In genomic region chr2:69436594-69436936, GRCh38 we compare ENCODE assay signal across 8 cellular contexts. TPM values are rescaled to one million over a fixed set of nuclear protein-coding genes. Genes with fewer than 3 reads are reported as not detected.
A peak's percentile ranks its signal among the peaks of the same experiment; 100 is the strongest.
DNase-seq lines count a peak whose midpoint lies in the region; ATAC-seq and TF ChIP-seq lines count a peak whose summit lies in the region.

No MANE protein-coding gene starts in this region.

- H3K4me3 ChIP-seq in CD4-positive, alpha-beta memory T cell (ENCODE audit: low read length in 2 of 2), result peak overlapping the region; percentile 75 to 82
- H3K4me3 ChIP-seq in GM23338 (peak overlapping the region; percentile 62), skeletal muscle satellite cell (ENCODE audit: low read length) (peak overlapping the region; percentile 89)

- H2AFZ ChIP-seq in GM23338, result peak overlapping the region; percentile 28; the same call in 1 of the 2 replicates

- TF ChIP-seq CTCF in GM23338 (conservative IDR thresholded peaks at IDR 0.05; ENCODE audit: low read depth in 2 of 2) (no peak), foreskin keratinocyte (conservative IDR thresholded peaks at IDR 0.05) (no peak)

- peaks cover 32% of the 10 kb centered on the region for H3K4me1 ChIP-seq in CD4-positive, alpha-beta memory T cell (ENCODE audit: insufficient read depth, low read length)
- H3K4me1 ChIP-seq in GM23338 (ENCODE audit: insufficient read depth) (peaks cover 26% of the 10 kb centered on the region), foreskin keratinocyte (peaks cover 9% of the 10 kb centered on the region), skeletal muscle satellite cell (ENCODE audit: control insufficient read depth, insufficient read depth, low read length) (peaks cover 13% of the 10 kb centered on the region)

- peak overlapping the region; percentile 92 for H3K9ac ChIP-seq in skeletal muscle satellite cell (ENCODE audit: low read depth, low read length)

- H3K79me2 ChIP-seq in GM23338 (replicated peaks; ENCODE audit: insufficient read depth), result no peaks in the 10 kb centered on the region; the same call in 1 of the 2 replicates

- H3K27me3 Mint-ChIP-seq in CD4-positive, alpha-beta memory T cell, result no peaks in the 10 kb centered on the region
- H3K27me3 Mint-ChIP-seq in GM23338 (ENCODE audit: insufficient read depth, low read depth, poor library complexity), result peaks cover 11% of the 10 kb centered on the region
- no peaks in the 10 kb centered on the region for H3K27me3 Mint-ChIP-seq in T-cell

- POLR2A ChIA-PET in CD4-positive, alpha-beta memory T cell (lab: Charles Lee; ENCODE audit: partially characterized antibody), result interaction anchor here (0.7 to 3.0 kb wide), 33 partner anchors 9 to 1693 kb away, joined by 3 to 25 read pairs (median 5); partner anchors contain the start of genes AAK1, C1D, GFPT1 and GMCL1
- POLR2A ChIA-PET in T-cell (lab: Charles Lee), result interaction anchor here (0.6 to 1.8 kb wide), 8 partner anchors 19 to 288 kb away, joined by 3 to 11 read pairs (median 4); no protein-coding TSS in a partner anchor

- H3F3A ChIP-seq in GM23338 (replicated peaks; ENCODE audit: low read depth), result peaks cover 5% of the 10 kb centered on the region

- DNase-seq in CD4-positive, alpha-beta memory T cell, result no peak
- peak; percentile 24 for DNase-seq in GM23338 (ENCODE audit: low spot score)
- DNase-seq in T-cell, result peak in 3 of 34 experiments; percentile 1 to 9 (median 4)
- DNase-seq in foreskin keratinocyte, result no peak
- no peak for DNase-seq in SK-N-DZ (ENCODE audit: low spot score)
- no peak for DNase-seq in HT-29 (ENCODE audit: low spot score)
- DNase-seq in activated effector memory CD4-positive, alpha-beta T cell treated with anti-CD3 and anti-CD28 coated beads, Interleukin-2, amount 50 U/mL, for 16 hours, result no peak

- peak overlapping the region; percentile 80 for H3K4me2 ChIP-seq in GM23338
- H3K4me2 ChIP-seq in skeletal muscle satellite cell (ENCODE audit: low read length), result peak overlapping the region; percentile 79

- peak overlapping the region; percentile 98 to 100 (median 99) for H3K27ac Mint-ChIP-seq in CD4-positive, alpha-beta memory T cell
- peak overlapping the region; percentile 98 for H3K27ac Mint-ChIP-seq in GM23338
- peak overlapping the region; percentile 98 to 99 for H3K27ac Mint-ChIP-seq in T-cell

- intact Hi-C loops in CD4-positive, alpha-beta memory T cell (cut with micrococcal nuclease), result loop anchor here (2.0 to 5.0 kb wide), 3 partner anchors 24 to 391 kb away; partner anchors contain the start of gene GMCL1

- H3K4me3 Mint-ChIP-seq in CD4-positive, alpha-beta memory T cell, result peak overlapping the region; percentile 93 to 99 (median 98)
- H3K4me3 Mint-ChIP-seq in GM23338 (peak overlapping the region; percentile 95), T-cell (peak overlapping the region; percentile 83 to 97 (median 96))

- peak; percentile 5 for ATAC-seq in GM23338
- ATAC-seq in T-cell (replicated peaks in 1 of 4), result peak; percentile 3 to 13 (median 8)
- no peak for ATAC-seq in foreskin keratinocyte

- CTCF ChIA-PET in CD4-positive, alpha-beta memory T cell (lab: Charles Lee; ENCODE audit: partially characterized antibody), result interaction anchor here (0.7 to 2.4 kb wide), 19 partner anchors 8 to 458 kb away, joined by 3 to 10 read pairs (median 6); partner anchors contain the start of gene GFPT1
- CTCF ChIA-PET in T-cell (lab: Charles Lee), result interaction anchor here (0.6 to 1.9 kb wide), 14 partner anchors 26 to 635 kb away, joined by 3 to 12 read pairs (median 4); partner anchors contain the start of genes AAK1 (in 1 of the 2) and MXD1 (in 1 of the 2)

- peaks cover 26 to 52% (median 35%) of the 10 kb centered on the region in 4 donors for H3K4me1 Mint-ChIP-seq in CD4-positive, alpha-beta memory T cell
- H3K4me1 Mint-ChIP-seq in GM23338 (peaks cover 29% of the 10 kb centered on the region), T-cell (peaks cover 44 to 47% (median 47%) of the 10 kb centered on the region in 3 donors)

- H3K27ac ChIP-seq in CD4-positive, alpha-beta memory T cell (ENCODE audit: low read depth, low read length), result peak overlapping the region; percentile 91
- H3K27ac ChIP-seq in GM23338 (ENCODE audit: low read depth) (peak overlapping the region; percentile 86), foreskin keratinocyte (peak overlapping the region; percentile 86)

- H3K9me3 ChIP-seq in CD4-positive, alpha-beta memory T cell (ENCODE audit: control insufficient read depth in 1 of 2, low read length in 2 of 2), result no peaks in the 10 kb centered on the region
- H3K9me3 ChIP-seq in skeletal muscle satellite cell (replicated peaks; ENCODE audit: low read length), result no peaks in the 10 kb centered on the region

- no peaks in the 10 kb centered on the region for H3K36me3 ChIP-seq in CD4-positive, alpha-beta memory T cell (ENCODE audit: insufficient read depth, low read length)
- H3K36me3 ChIP-seq in GM23338 (ENCODE audit: insufficient read depth), result 0 out of 2 replicates have a peak, but pooled peaks cover 1% of the 10 kb centered on the region
- peaks cover 3% of the 10 kb centered on the region for H3K36me3 ChIP-seq in skeletal muscle satellite cell (ENCODE audit: insufficient read depth, low read length)

- H3K27me3 ChIP-seq in CD4-positive, alpha-beta memory T cell (ENCODE audit: insufficient read depth, low read length), result no peaks in the 10 kb centered on the region
- H3K27me3 ChIP-seq in GM23338 (ENCODE audit: insufficient read depth), result no peaks in the 10 kb centered on the region
- no peaks in the 10 kb centered on the region for H3K27me3 ChIP-seq in foreskin keratinocyte
- no peaks in the 10 kb centered on the region for H3K27me3 ChIP-seq in skeletal muscle satellite cell (ENCODE audit: control insufficient read depth, insufficient read depth, low read length)

- H3K9me3 Mint-ChIP-seq in CD4-positive, alpha-beta memory T cell, result peaks cover 0 to 6% (median 0%) of the 10 kb centered on the region in 8 donors
- H3K9me3 Mint-ChIP-seq in GM23338 (0 out of 3 replicates have a peak, but pooled peaks cover 5% of the 10 kb centered on the region), T-cell (peaks cover 0 to 5% (median 0%) of the 10 kb centered on the region in 3 donors)

- H4K20me1 ChIP-seq in GM23338 (replicated peaks; ENCODE audit: insufficient read depth), result no peaks in the 10 kb centered on the region

- H3K36me3 Mint-ChIP-seq in CD4-positive, alpha-beta memory T cell, result peaks cover 3 to 17% of the 10 kb centered on the region in 2 donors
- H3K36me3 Mint-ChIP-seq in GM23338 (ENCODE audit: low read depth) (no peaks in the 10 kb centered on the region; the same call in 2 of the 3 replicates), T-cell (peaks cover 9% of the 10 kb centered on the region)

- H3K9me2 ChIP-seq in GM23338 (ENCODE audit: insufficient read depth), result peaks cover 7% of the 10 kb centered on the region; the same call in 1 of the 2 replicates

TF ChIP-seq in GM23338, 12 proteins besides CTCF, POLR2A, EP300 and RAD21:
- no peak for TF ChIP-seq STAT1 (IDR thresholded peaks at IDR 0.05; ENCODE audit: unreplicated experiment)
- no peak for TF ChIP-seq EZH2phosphoT487 (IDR thresholded peaks at IDR 0.05; ENCODE audit: unreplicated experiment)
- TF ChIP-seq ZNF331 (CRISPR knock-in tag; IDR thresholded peaks at IDR 0.05; ENCODE audit: low read depth), result no peak
- no peak for TF ChIP-seq EZH2 (IDR thresholded peaks at IDR 0.05; ENCODE audit: low read depth, unreplicated experiment)
- TF ChIP-seq POLR2AphosphoS5 (IDR thresholded peaks at IDR 0.05; ENCODE audit: low read depth), result no peak
- no peak for TF ChIP-seq ETS1 (IDR thresholded peaks at IDR 0.05)
- no peak for TF ChIP-seq NANOG (IDR thresholded peaks at IDR 0.05; ENCODE audit: borderline replicate concordance)
- TF ChIP-seq ZNF114 (CRISPR knock-in tag; IDR thresholded peaks at IDR 0.05), result no peak

RNA-seq across cellular contexts. Expression of gene NFU1, which starts 0.7 kb away (rescaled TPM):
- 10 to 100 TPM; 23.9 to 27.0 TPM for total RNA-seq in CD4-positive, alpha-beta memory T cell
- 10 to 100 TPM; 65.4 to 96.1 TPM for polyA plus RNA-seq in CD4-positive, alpha-beta memory T cell
- 27.5 and 39.9 TPM in 2 replicates for total RNA-seq in GM23338 (2014; rRNA removed; shearing (Covaris generic))
- polyA plus RNA-seq in GM23338 (2016; fragmentation: Nextera tagmentation; extraction: Ambion mirVana) (96.7 and 102 TPM in 2 replicates), foreskin keratinocyte (60.1 and 63.0 TPM in 2 replicates)
- total RNA-seq in T-cell (10 to 100 TPM; 20.6 to 31.9 (median 22.5) TPM), foreskin keratinocyte (47.0 and 53.6 TPM in 2 replicates)
- total RNA-seq in skeletal muscle satellite cell (2012; rRNA removed), result 31.4 and 53.7 TPM in 2 replicates
- 46.9 and 67.5 TPM in 2 replicates for polyA plus RNA-seq in SK-N-DZ (2014; cell fraction: cytosol; rRNA removed)
- 24.3 and 46.2 TPM in 2 replicates for polyA plus RNA-seq in SK-N-DZ (2014; cell fraction: nucleus; rRNA removed)
- 13.1 and 16.6 TPM in 2 replicates for total RNA-seq in HT-29 (2014; rRNA removed; shearing (Covaris generic))

RNA-seq across cellular contexts. Expression of gene GFPT1, which starts 49.5 kb away (rescaled TPM):
- total RNA-seq in CD4-positive, alpha-beta memory T cell, result 10 to 100 TPM; 23.1 to 25.8 TPM
- 10 to 100 TPM in 1 of 2 donors, 1 to 10 TPM in 1; 8.4 to 14.5 TPM for polyA plus RNA-seq in CD4-positive, alpha-beta memory T cell
- total RNA-seq in GM23338 (2014; rRNA removed; shearing (Covaris generic)), result 62.0 and 65.2 TPM in 2 replicates
- 45.9 and 60.8 TPM in 2 replicates for polyA plus RNA-seq in GM23338 (2016; fragmentation: Nextera tagmentation; extraction: Ambion mirVana)
- total RNA-seq in T-cell, result 10 to 100 TPM; 14.9 to 22.1 (median 19.8) TPM
- 22.6 TPM in 2 replicates for total RNA-seq in foreskin keratinocyte
- polyA plus RNA-seq in foreskin keratinocyte, result 5.8 and 6.7 TPM in 2 replicates
- total RNA-seq in skeletal muscle satellite cell (2012; rRNA removed), result 41.3 and 45.2 TPM in 2 replicates
- 15.2 and 17.7 TPM in 2 replicates for polyA plus RNA-seq in SK-N-DZ (2014; cell fraction: cytosol; rRNA removed)
- 5.2 and 7.5 TPM in 2 replicates for polyA plus RNA-seq in SK-N-DZ (2014; cell fraction: nucleus; rRNA removed)
- 20.5 and 21.5 TPM in 2 replicates for total RNA-seq in HT-29 (2014; rRNA removed; shearing (Covaris generic))
